ENCODE assay signal across 35 cellular contexts in genomic region chr2:147092266-147092665, GRCh38.
"Had no signal": no experiment of that assay in that cellular context is flagged by ENCODE, and none has a peak within 500 bp of the region (broad histone marks: within the 10 kb centered on the region; RNA-seq: fewer than 3 reads in every experiment).

No MANE protein-coding gene starts in this region.

- H3K4me2 ChIP-seq: KMS-11 had no signal

- H3K9ac ChIP-seq: KMS-11 had no signal

- H3K36me3 ChIP-seq: MG63 had no signal

- H3K4me3 ChIP-seq: MG63 had no signal

- DNase-seq: Karpas-422, Kasumi-1, MG63, MM.1S, MV-4-11, NCI-H1048, NCI-H1092, NCI-H1092 treated with DMSO at 0.1 percent for 48 hours, NCI-H1105, NCI-H1105 treated with DMSO at 0.1 percent for 48 hours, NCI-H1417, NCI-H1417 treated with DMSO at 0.1 percent for 48 hours, NCI-H1436, NCI-H1436 treated with DMSO at 0.1 percent for 48 hours, NCI-H146, NCI-H1694, NCI-H1694 treated with DMSO at 0.1 percent for 48 hours, NCI-H187, NCI-H187 treated with DMSO at 0.1 percent for 48 hours, NCI-H1930, NCI-H2029, NCI-H2029 treated with DMSO at 0.1 percent for 48 hours, NCI-H2081, NCI-H2081 treated with DMSO at 0.1 percent for 48 hours, NCI-H2107, NCI-H2171, NCI-H2171 treated with DMSO at 0.1 percent for 48 hours, NCI-H2227 treated with DMSO at 0.1 percent for 48 hours, NCI-H226, NCI-H345, NCI-H446, NCI-H446 treated with DMSO at 0.1 percent for 48 hours, NCI-H510A, NCI-H510A treated with DMSO at 0.1 percent for 48 hours had no signal

- H3K27me3 ChIP-seq: MG63 had no signal

- H3K9me3 ChIP-seq: MG63 had no signal

- H3K27ac ChIP-seq: KMS-11 had no signal
